Comparison of ENCODE assay signal across 1 cellular context in the genomic region with DNA sequence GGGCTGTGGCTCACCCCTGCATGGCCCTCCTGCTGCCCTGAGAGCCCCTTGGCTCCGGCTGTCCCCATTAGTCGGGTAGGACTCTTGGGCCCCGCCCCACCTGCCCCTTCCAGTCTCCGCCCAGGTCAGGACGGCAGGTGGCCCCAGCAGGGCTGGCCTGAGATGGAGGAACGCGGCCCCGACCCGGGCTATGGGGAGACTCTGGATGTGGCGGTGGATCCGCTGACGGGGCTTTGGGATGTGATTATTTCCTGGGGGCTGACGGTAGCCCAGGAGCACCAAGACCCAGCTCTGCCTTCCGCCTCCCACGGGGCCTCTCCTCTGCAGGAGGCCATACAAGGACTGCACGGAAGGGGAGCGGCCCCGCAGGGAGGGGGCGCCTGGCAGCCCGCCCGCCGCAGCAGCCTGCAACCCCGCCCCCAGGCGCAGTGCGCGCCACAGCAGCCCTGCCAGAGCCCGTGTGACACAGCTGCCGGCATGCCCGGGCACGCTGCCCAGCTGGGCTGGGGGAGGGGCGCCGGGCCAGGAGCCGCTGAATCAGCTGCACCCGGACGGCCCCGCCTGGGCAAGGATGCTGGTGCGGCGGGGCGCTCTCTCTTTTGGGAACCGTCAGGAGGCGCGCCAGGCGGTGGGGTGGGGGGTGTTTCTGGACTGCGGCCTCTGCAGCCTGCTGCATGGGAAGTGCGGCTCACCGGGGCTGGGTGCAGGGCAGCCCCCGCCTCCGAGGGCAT.
TF ChIP-seq lines count a peak whose summit lies in the region.

No MANE protein-coding gene starts in this region.

TF ChIP-seq in K562, 482 proteins besides CTCF, POLR2A, EP300 and RAD21 (continued from another document and continues in another):
- TF ChIP-seq, protein P1, sequence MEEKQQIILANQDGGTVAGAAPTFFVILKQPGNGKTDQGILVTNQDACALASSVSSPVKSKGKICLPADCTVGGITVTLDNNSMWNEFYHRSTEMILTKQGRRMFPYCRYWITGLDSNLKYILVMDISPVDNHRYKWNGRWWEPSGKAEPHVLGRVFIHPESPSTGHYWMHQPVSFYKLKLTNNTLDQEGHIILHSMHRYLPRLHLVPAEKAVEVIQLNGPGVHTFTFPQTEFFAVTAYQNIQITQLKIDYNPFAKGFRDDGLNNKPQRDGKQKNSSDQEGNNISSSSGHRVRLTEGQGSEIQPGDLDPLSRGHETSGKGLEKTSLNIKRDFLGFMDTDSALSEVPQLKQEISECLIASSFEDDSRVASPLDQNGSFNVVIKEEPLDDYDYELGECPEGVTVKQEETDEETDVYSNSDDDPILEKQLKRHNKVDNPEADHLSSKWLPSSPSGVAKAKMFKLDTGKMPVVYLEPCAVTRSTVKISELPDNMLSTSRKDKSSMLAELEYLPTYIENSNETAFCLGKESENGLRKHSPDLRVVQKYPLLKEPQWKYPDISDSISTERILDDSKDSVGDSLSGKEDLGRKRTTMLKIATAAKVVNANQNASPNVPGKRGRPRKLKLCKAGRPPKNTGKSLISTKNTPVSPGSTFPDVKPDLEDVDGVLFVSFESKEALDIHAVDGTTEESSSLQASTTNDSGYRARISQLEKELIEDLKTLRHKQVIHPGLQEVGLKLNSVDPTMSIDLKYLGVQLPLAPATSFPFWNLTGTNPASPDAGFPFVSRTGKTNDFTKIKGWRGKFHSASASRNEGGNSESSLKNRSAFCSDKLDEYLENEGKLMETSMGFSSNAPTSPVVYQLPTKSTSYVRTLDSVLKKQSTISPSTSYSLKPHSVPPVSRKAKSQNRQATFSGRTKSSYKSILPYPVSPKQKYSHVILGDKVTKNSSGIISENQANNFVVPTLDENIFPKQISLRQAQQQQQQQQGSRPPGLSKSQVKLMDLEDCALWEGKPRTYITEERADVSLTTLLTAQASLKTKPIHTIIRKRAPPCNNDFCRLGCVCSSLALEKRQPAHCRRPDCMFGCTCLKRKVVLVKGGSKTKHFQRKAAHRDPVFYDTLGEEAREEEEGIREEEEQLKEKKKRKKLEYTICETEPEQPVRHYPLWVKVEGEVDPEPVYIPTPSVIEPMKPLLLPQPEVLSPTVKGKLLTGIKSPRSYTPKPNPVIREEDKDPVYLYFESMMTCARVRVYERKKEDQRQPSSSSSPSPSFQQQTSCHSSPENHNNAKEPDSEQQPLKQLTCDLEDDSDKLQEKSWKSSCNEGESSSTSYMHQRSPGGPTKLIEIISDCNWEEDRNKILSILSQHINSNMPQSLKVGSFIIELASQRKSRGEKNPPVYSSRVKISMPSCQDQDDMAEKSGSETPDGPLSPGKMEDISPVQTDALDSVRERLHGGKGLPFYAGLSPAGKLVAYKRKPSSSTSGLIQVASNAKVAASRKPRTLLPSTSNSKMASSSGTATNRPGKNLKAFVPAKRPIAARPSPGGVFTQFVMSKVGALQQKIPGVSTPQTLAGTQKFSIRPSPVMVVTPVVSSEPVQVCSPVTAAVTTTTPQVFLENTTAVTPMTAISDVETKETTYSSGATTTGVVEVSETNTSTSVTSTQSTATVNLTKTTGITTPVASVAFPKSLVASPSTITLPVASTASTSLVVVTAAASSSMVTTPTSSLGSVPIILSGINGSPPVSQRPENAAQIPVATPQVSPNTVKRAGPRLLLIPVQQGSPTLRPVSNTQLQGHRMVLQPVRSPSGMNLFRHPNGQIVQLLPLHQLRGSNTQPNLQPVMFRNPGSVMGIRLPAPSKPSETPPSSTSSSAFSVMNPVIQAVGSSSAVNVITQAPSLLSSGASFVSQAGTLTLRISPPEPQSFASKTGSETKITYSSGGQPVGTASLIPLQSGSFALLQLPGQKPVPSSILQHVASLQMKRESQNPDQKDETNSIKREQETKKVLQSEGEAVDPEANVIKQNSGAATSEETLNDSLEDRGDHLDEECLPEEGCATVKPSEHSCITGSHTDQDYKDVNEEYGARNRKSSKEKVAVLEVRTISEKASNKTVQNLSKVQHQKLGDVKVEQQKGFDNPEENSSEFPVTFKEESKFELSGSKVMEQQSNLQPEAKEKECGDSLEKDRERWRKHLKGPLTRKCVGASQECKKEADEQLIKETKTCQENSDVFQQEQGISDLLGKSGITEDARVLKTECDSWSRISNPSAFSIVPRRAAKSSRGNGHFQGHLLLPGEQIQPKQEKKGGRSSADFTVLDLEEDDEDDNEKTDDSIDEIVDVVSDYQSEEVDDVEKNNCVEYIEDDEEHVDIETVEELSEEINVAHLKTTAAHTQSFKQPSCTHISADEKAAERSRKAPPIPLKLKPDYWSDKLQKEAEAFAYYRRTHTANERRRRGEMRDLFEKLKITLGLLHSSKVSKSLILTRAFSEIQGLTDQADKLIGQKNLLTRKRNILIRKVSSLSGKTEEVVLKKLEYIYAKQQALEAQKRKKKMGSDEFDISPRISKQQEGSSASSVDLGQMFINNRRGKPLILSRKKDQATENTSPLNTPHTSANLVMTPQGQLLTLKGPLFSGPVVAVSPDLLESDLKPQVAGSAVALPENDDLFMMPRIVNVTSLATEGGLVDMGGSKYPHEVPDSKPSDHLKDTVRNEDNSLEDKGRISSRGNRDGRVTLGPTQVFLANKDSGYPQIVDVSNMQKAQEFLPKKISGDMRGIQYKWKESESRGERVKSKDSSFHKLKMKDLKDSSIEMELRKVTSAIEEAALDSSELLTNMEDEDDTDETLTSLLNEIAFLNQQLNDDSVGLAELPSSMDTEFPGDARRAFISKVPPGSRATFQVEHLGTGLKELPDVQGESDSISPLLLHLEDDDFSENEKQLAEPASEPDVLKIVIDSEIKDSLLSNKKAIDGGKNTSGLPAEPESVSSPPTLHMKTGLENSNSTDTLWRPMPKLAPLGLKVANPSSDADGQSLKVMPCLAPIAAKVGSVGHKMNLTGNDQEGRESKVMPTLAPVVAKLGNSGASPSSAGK (IDR thresholded peaks at IDR 0.05): no peak
- TF ChIP-seq, protein P2, sequence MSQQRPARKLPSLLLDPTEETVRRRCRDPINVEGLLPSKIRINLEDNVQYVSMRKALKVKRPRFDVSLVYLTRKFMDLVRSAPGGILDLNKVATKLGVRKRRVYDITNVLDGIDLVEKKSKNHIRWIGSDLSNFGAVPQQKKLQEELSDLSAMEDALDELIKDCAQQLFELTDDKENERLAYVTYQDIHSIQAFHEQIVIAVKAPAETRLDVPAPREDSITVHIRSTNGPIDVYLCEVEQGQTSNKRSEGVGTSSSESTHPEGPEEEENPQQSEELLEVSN (IDR thresholded peaks at IDR 0.05; ENCODE audit: borderline replicate concordance in 1 of 2, extremely low read depth in 1 of 2, insufficient read depth in 1 of 2, insufficient read length in 1 of 2, low read depth in 1 of 2, low read length in 1 of 2, poor library complexity in 1 of 2, severe bottlenecking in 1 of 2): peak; percentile 23 to 70
- TF ChIP-seq RBM34 (IDR thresholded peaks at IDR 0.05; ENCODE audit: borderline replicate concordance, insufficient read depth, low read length) (no peak), MAFG (tag; conservative IDR thresholded peaks at IDR 0.05) (no peak), ZFP36 (IDR thresholded peaks at IDR 0.05; ENCODE audit: low read depth, low read length, partially characterized antibody) (no peak), U2AF2 (optimal IDR thresholded peaks at IDR 0.05; ENCODE audit: low read depth, low read length) (no peak), HMG20B (CRISPR knock-in tag; IDR thresholded peaks at IDR 0.05) (no peak), RBM17 (IDR thresholded peaks at IDR 0.05; ENCODE audit: borderline replicate concordance, low read depth, low read length) (no peak), POLR2G (IDR thresholded peaks at IDR 0.05; ENCODE audit: low read depth, low read length) (peak; percentile 75), ZKSCAN8 (CRISPR knock-in tag; IDR thresholded peaks at IDR 0.05) (no peak), ZNF444 (CRISPR knock-in tag; IDR thresholded peaks at IDR 0.05) (no peak), RB1 (IDR thresholded peaks at IDR 0.05; ENCODE audit: low read depth) (peak; percentile 69), RREB1 (CRISPR knock-in tag; IDR thresholded peaks at IDR 0.05) (0 out of 2 replicates have a peak, but pooled peaks have one; percentile 7), NR2F6 (CRISPR knock-in tag; IDR thresholded peaks at IDR 0.05) (no peak), JUNB (CRISPR knock-in tag; conservative IDR thresholded peaks at IDR 0.05) (no peak), ELF1 (tag; IDR thresholded peaks at IDR 0.05) (peak; percentile 46; the same call in 1 of the 2 replicates), SIN3A (IDR thresholded peaks at IDR 0.05; ENCODE audit: borderline replicate concordance in 2 of 2, control insufficient read depth in 1 of 2, low read depth in 2 of 2, low read length in 2 of 2) (peak in 1 of 2 experiments; percentile 53; a peak in 1 of 4 replicates)
- TF ChIP-seq, protein P3, sequence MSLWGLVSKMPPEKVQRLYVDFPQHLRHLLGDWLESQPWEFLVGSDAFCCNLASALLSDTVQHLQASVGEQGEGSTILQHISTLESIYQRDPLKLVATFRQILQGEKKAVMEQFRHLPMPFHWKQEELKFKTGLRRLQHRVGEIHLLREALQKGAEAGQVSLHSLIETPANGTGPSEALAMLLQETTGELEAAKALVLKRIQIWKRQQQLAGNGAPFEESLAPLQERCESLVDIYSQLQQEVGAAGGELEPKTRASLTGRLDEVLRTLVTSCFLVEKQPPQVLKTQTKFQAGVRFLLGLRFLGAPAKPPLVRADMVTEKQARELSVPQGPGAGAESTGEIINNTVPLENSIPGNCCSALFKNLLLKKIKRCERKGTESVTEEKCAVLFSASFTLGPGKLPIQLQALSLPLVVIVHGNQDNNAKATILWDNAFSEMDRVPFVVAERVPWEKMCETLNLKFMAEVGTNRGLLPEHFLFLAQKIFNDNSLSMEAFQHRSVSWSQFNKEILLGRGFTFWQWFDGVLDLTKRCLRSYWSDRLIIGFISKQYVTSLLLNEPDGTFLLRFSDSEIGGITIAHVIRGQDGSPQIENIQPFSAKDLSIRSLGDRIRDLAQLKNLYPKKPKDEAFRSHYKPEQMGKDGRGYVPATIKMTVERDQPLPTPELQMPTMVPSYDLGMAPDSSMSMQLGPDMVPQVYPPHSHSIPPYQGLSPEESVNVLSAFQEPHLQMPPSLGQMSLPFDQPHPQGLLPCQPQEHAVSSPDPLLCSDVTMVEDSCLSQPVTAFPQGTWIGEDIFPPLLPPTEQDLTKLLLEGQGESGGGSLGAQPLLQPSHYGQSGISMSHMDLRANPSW (CRISPR knock-in tag; IDR thresholded peaks at IDR 0.05): no peak
- TF ChIP-seq, protein P4, sequence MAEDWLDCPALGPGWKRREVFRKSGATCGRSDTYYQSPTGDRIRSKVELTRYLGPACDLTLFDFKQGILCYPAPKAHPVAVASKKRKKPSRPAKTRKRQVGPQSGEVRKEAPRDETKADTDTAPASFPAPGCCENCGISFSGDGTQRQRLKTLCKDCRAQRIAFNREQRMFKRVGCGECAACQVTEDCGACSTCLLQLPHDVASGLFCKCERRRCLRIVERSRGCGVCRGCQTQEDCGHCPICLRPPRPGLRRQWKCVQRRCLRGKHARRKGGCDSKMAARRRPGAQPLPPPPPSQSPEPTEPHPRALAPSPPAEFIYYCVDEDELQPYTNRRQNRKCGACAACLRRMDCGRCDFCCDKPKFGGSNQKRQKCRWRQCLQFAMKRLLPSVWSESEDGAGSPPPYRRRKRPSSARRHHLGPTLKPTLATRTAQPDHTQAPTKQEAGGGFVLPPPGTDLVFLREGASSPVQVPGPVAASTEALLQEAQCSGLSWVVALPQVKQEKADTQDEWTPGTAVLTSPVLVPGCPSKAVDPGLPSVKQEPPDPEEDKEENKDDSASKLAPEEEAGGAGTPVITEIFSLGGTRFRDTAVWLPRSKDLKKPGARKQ (CRISPR knock-in tag; IDR thresholded peaks at IDR 0.05): no peak
- TF ChIP-seq, protein P5, sequence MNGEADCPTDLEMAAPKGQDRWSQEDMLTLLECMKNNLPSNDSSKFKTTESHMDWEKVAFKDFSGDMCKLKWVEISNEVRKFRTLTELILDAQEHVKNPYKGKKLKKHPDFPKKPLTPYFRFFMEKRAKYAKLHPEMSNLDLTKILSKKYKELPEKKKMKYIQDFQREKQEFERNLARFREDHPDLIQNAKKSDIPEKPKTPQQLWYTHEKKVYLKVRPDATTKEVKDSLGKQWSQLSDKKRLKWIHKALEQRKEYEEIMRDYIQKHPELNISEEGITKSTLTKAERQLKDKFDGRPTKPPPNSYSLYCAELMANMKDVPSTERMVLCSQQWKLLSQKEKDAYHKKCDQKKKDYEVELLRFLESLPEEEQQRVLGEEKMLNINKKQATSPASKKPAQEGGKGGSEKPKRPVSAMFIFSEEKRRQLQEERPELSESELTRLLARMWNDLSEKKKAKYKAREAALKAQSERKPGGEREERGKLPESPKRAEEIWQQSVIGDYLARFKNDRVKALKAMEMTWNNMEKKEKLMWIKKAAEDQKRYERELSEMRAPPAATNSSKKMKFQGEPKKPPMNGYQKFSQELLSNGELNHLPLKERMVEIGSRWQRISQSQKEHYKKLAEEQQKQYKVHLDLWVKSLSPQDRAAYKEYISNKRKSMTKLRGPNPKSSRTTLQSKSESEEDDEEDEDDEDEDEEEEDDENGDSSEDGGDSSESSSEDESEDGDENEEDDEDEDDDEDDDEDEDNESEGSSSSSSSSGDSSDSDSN (IDR thresholded peaks at IDR 0.05; ENCODE audit: borderline replicate concordance in 1 of 2, low read depth in 2 of 2, low read length in 2 of 2): 0 out of 4 replicates have a peak, but pooled peaks of 1 of the 2 experiments have one; percentile 21
